23 cellular contexts compared by ENCODE assay signal in genomic region chr4:162038112-162038511, GRCh38.
DNase-seq lines count a peak whose midpoint lies in the region; ATAC-seq and TF ChIP-seq lines count a peak whose summit lies in the region.
"Had no signal": no experiment of that assay in that cellular context is flagged by ENCODE, and none has a peak within 500 bp of the region (broad histone marks: within the 10 kb centered on the region; RNA-seq: fewer than 3 reads in every experiment).

No MANE protein-coding gene starts in this region.

- H3K27ac Mint-ChIP-seq in activated CD8-positive, alpha-beta T cell treated with anti-CD3 and anti-CD28 coated beads, Interleukin-2, amount 10 ng/mL, durations not matched to agents 7 days and 5 days: no peak overlapping the region
- H3K27ac Mint-ChIP-seq: CD14-positive monocyte; CD4-positive, alpha-beta memory T cell; CD4-positive, CD25-positive, alpha-beta regulatory T cell; CD8-positive, alpha-beta memory T cell had no signal

- H3K4me3 Mint-ChIP-seq in activated CD8-positive, alpha-beta T cell treated with anti-CD3 and anti-CD28 coated beads, Interleukin-2, amount 10 ng/mL, durations not matched to agents 7 days and 5 days: no peak overlapping the region
- H3K4me3 Mint-ChIP-seq: CD14-positive monocyte; CD4-positive, alpha-beta memory T cell; CD4-positive, CD25-positive, alpha-beta regulatory T cell; CD8-positive, alpha-beta memory T cell had no signal

- H3K4me2 ChIP-seq in SK-N-SH: no peak overlapping the region
- no peak overlapping the region for H3K4me2 ChIP-seq in OCI-LY3 (ENCODE audit: low read length)
- H3K4me2 ChIP-seq: BLaER1 had no signal

- POLR2A ChIA-PET in SK-N-SH (lab: Yijun Ruan, JAX): no interaction called here
- POLR2A ChIA-PET in activated CD8-positive, alpha-beta T cell treated with anti-CD3 and anti-CD28 coated beads, Interleukin-2, amount 10 ng/mL, durations not matched to agents 7 days and 5 days (lab: Charles Lee): no interaction called here

- no peaks in the 10 kb centered on the region for H3K27me3 ChIP-seq in SK-N-SH (ENCODE audit: insufficient read depth)
- no peaks in the 10 kb centered on the region for H3K27me3 ChIP-seq in OCI-LY3 (ENCODE audit: low read depth, low read length)
- H3K27me3 ChIP-seq: BE2C, BLaER1 had no signal

- TF ChIP-seq RAD21 in SK-N-SH (IDR thresholded peaks at IDR 0.05; ENCODE audit: low read length): no peak

- TF ChIP-seq EP300 in SK-N-SH (IDR thresholded peaks at IDR 0.05; ENCODE audit: borderline replicate concordance in 1 of 2, low read depth in 1 of 2, low read length in 1 of 2): no peak

- H3K4me1 Mint-ChIP-seq in activated CD8-positive, alpha-beta T cell treated with anti-CD3 and anti-CD28 coated beads, Interleukin-2, amount 10 ng/mL, durations not matched to agents 7 days and 5 days (ENCODE audit: low read depth): no peaks in the 10 kb centered on the region
- H3K4me1 Mint-ChIP-seq: CD14-positive monocyte; CD4-positive, alpha-beta memory T cell; CD4-positive, CD25-positive, alpha-beta regulatory T cell; CD8-positive, alpha-beta memory T cell had no signal

- CTCF ChIA-PET in SK-N-SH (lab: Yijun Ruan, JAX): no interaction called here
- CTCF ChIA-PET in activated CD8-positive, alpha-beta T cell treated with anti-CD3 and anti-CD28 coated beads, Interleukin-2, amount 10 ng/mL, durations not matched to agents 7 days and 5 days (lab: Charles Lee): no interaction called here

- TF ChIP-seq CTCF in SK-N-SH (IDR thresholded peaks at IDR 0.05) (no peak), OCI-LY3 (IDR thresholded peaks at IDR 0.05; ENCODE audit: low read depth, low read length) (no peak)

- H3K27ac ChIP-seq in SK-N-SH (ENCODE audit: low read depth in 2 of 2, low read length in 1 of 2): no peak overlapping the region
- no peak overlapping the region for H3K27ac ChIP-seq in OCI-LY3 (ENCODE audit: low read length)
- H3K27ac ChIP-seq: 22Rv1, BLaER1 had no signal

- no peaks in the 10 kb centered on the region for H3F3A ChIP-seq in SK-N-SH (replicated peaks; ENCODE audit: insufficient read depth)

- H3K9me3 Mint-ChIP-seq in activated CD8-positive, alpha-beta T cell treated with anti-CD3 and anti-CD28 coated beads, Interleukin-2, amount 10 ng/mL, durations not matched to agents 7 days and 5 days (ENCODE audit: insufficient read depth): no peaks in the 10 kb centered on the region

- intact Hi-C loops in left ventricle myocardium superior (cut with micrococcal nuclease): no loop called here

- no peaks in the 10 kb centered on the region for H3K27me3 Mint-ChIP-seq in activated CD8-positive, alpha-beta T cell treated with anti-CD3 and anti-CD28 coated beads, Interleukin-2, amount 10 ng/mL, durations not matched to agents 7 days and 5 days (ENCODE audit: low read depth)
- H3K27me3 Mint-ChIP-seq: CD4-positive, alpha-beta memory T cell; CD4-positive, CD25-positive, alpha-beta regulatory T cell; CD8-positive, alpha-beta memory T cell had no signal

- no peaks in the 10 kb centered on the region for H3K36me3 Mint-ChIP-seq in activated CD8-positive, alpha-beta T cell treated with anti-CD3 and anti-CD28 coated beads, Interleukin-2, amount 10 ng/mL, durations not matched to agents 7 days and 5 days (ENCODE audit: low read depth)
- H3K36me3 Mint-ChIP-seq: CD14-positive monocyte; CD4-positive, alpha-beta memory T cell; CD4-positive, CD25-positive, alpha-beta regulatory T cell; CD8-positive, alpha-beta memory T cell had no signal

- H3K4me1 ChIP-seq in SK-N-SH (ENCODE audit: control insufficient read depth in 1 of 2, insufficient read depth in 2 of 2, low read depth in 1 of 2, low read length in 1 of 2) (no peaks in the 10 kb centered on the region), OCI-LY3 (ENCODE audit: low read length) (peaks cover 5% of the 10 kb centered on the region; the same call in 1 of the 2 replicates)
- H3K4me1 ChIP-seq: BE2C, BLaER1 had no signal

- H3K4me3 ChIP-seq in SK-N-SH (ENCODE audit: low read depth in 2 of 2, low read length in 1 of 2) (no peak overlapping the region), OCI-LY3 (ENCODE audit: low read length) (no peak overlapping the region)
- H3K4me3 ChIP-seq: BLaER1, GM12878 had no signal

- H2AFZ ChIP-seq in SK-N-SH (ENCODE audit: low read depth): no peak overlapping the region
- H2AFZ ChIP-seq in OCI-LY3 (ENCODE audit: low read depth, low read length): 0 out of 2 replicates have a peak overlapping the region, but pooled peaks have one; percentile 10

- no peak overlapping the region for H3K9ac ChIP-seq in SK-N-SH
- H3K9ac ChIP-seq in OCI-LY3 (ENCODE audit: low read length): no peak overlapping the region
- H3K9ac ChIP-seq: BLaER1 had no signal

- no peaks in the 10 kb centered on the region for H3K9me2 ChIP-seq in SK-N-SH

- ATAC-seq in SK-N-SH treated with all-trans-retinoic acid at 6 μM for 48 hours: peak; percentile 61; the same call in 2 of the 3 replicates
- ATAC-seq in left ventricle myocardium superior: no peak
- ATAC-seq in activated CD8-positive, alpha-beta T cell treated with anti-CD3 and anti-CD28 coated beads, Interleukin-2, amount 10 ng/mL, durations not matched to agents 7 days and 5 days: no peak
- ATAC-seq: GM12878 had no signal

- H3K9me3 ChIP-seq in SK-N-SH: no peaks in the 10 kb centered on the region
- no peaks in the 10 kb centered on the region for H3K9me3 ChIP-seq in OCI-LY3 (ENCODE audit: insufficient read depth, low read length)
- H3K9me3 ChIP-seq: BE2C, BLaER1 had no signal

- DNase-seq in SK-N-SH (no peak), left ventricle myocardium superior (no peak)
- no peak for DNase-seq in activated CD8-positive, alpha-beta T cell treated with anti-CD3 and anti-CD28 coated beads, Interleukin-2, amount 10 ng/mL, durations not matched to agents 7 days and 5 days
- DNase-seq: ACHN; BE2C; C1 segment of cervical spinal cord; CD4-positive, alpha-beta memory T cell; CD4-positive, CD25-positive, alpha-beta regulatory T cell; CD8-positive, alpha-beta memory T cell; COR-L47; DMS 273 treated with DMSO at 0.1 percent for 48 hours; DMS153; DMS53; DMS79; DND-41; EL; GDM1 had no signal

- WGBS in SK-N-SH (ENCODE audit: low lambda C conversion rate): 19% methylated on average over 3 of the region's 3 CpGs

- H4K20me1 ChIP-seq in SK-N-SH (ENCODE audit: insufficient read depth): no peaks in the 10 kb centered on the region
- no peaks in the 10 kb centered on the region for H4K20me1 ChIP-seq in OCI-LY3 (ENCODE audit: insufficient read depth, low read length)
- H4K20me1 ChIP-seq: BLaER1 had no signal

- H3K79me2 ChIP-seq in SK-N-SH (ENCODE audit: insufficient read depth): no peaks in the 10 kb centered on the region
- H3K79me2 ChIP-seq in OCI-LY3 (ENCODE audit: low read length): no peaks in the 10 kb centered on the region

- H3K36me3 ChIP-seq in SK-N-SH (replicated peaks in 1 of 2; ENCODE audit: control insufficient read depth in 1 of 2, insufficient read depth in 2 of 2, low read length in 1 of 2) (no peaks in the 10 kb centered on the region), OCI-LY3 (replicated peaks; ENCODE audit: low read depth, low read length) (no peaks in the 10 kb centered on the region)
- H3K36me3 ChIP-seq: BE2C, BLaER1 had no signal

TF ChIP-seq in SK-N-SH treated with all-trans-retinoic acid at 6 μM for 48 hours, 23 proteins besides CTCF, POLR2A, EP300 and RAD21:
- TF ChIP-seq ISL1 (CRISPR knock-in tag; IDR thresholded peaks at IDR 0.05): peak; percentile 87
- no peak for TF ChIP-seq PATZ1 (CRISPR knock-in tag; IDR thresholded peaks at IDR 0.05; ENCODE audit: borderline replicate concordance)
TF ChIP-seq in SK-N-SH treated with all-trans-retinoic acid at 6 μM for 48 hours: peak in this region for 1.

TF ChIP-seq in SK-N-SH, 30 proteins besides CTCF, POLR2A, EP300 and RAD21 (continues in another document):
- TF ChIP-seq, protein P1, sequence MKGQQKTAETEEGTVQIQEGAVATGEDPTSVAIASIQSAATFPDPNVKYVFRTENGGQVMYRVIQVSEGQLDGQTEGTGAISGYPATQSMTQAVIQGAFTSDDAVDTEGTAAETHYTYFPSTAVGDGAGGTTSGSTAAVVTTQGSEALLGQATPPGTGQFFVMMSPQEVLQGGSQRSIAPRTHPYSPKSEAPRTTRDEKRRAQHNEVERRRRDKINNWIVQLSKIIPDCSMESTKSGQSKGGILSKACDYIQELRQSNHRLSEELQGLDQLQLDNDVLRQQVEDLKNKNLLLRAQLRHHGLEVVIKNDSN (IDR thresholded peaks at IDR 0.05; ENCODE audit: borderline replicate concordance, low read depth): no peak
- TF ChIP-seq RFX5 (IDR thresholded peaks at IDR 0.05; ENCODE audit: low read length) (no peak), NRF1 (IDR thresholded peaks at IDR 0.05; ENCODE audit: low read depth, low read length) (no peak), MAX (IDR thresholded peaks at IDR 0.05; ENCODE audit: low read depth) (no peak), TAF1 (IDR thresholded peaks at IDR 0.05; ENCODE audit: borderline replicate concordance, low read depth, low read length) (no peak), EZH2phosphoT487 (IDR thresholded peaks at IDR 0.05; ENCODE audit: borderline replicate concordance, low read depth) (no peak), SMC3 (IDR thresholded peaks at IDR 0.05; ENCODE audit: low read depth, low read length) (no peak)
- TF ChIP-seq, protein P2, sequence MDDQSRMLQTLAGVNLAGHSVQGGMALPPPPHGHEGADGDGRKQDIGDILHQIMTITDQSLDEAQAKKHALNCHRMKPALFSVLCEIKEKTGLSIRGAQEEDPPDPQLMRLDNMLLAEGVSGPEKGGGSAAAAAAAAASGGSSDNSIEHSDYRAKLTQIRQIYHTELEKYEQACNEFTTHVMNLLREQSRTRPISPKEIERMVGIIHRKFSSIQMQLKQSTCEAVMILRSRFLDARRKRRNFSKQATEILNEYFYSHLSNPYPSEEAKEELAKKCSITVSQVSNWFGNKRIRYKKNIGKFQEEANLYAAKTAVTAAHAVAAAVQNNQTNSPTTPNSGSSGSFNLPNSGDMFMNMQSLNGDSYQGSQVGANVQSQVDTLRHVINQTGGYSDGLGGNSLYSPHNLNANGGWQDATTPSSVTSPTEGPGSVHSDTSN (IDR thresholded peaks at IDR 0.05): no peak
